9 cellular contexts compared by ENCODE assay signal in genomic region chr2:219522111-219523030, GRCh38. TPM values are rescaled to one million over a fixed set of nuclear protein-coding genes. Genes with fewer than 3 reads are reported as not detected.
DNase-seq lines count a peak whose midpoint lies in the region; ATAC-seq, FAIRE-seq and TF ChIP-seq lines count a peak whose summit lies in the region.
"Had no signal": no experiment of that assay in that cellular context is flagged by ENCODE, and none has a peak within 500 bp of the region (broad histone marks: within the 10 kb centered on the region; RNA-seq: fewer than 3 reads in every experiment).

No MANE protein-coding gene starts in this region.

- H3K27ac ChIP-seq in ascending aorta: peak overlapping the region; percentile 0 to 56
- H3K27ac ChIP-seq: SJCRH30 had no signal

- peaks cover 54% of the 10 kb centered on the region for H3K27me3 Mint-ChIP-seq in activated naive CD4-positive, alpha-beta T cell treated with anti-CD3 and anti-CD28 coated beads, Interleukin-2, amount 50 U/mL, for 24 hours

- H3K36me3 Mint-ChIP-seq in activated naive CD4-positive, alpha-beta T cell treated with anti-CD3 and anti-CD28 coated beads, Interleukin-2, amount 50 U/mL, for 24 hours: no peaks in the 10 kb centered on the region
- no peaks in the 10 kb centered on the region for H3K36me3 Mint-ChIP-seq in activated naive CD4-positive, alpha-beta T cell treated with anti-CD3 and anti-CD28 coated beads, Interleukin-2, amount 50 U/mL, for 72 hours

- in situ Hi-C loops in KBM-7 (cut with MboI; ENCODE audit: low pct_unique_long_range_greater_than_20kb, low sequenced_read_pairs): no loop called here

- no peaks in the 10 kb centered on the region for H3K9me3 ChIP-seq in ascending aorta
- H3K9me3 ChIP-seq: SJCRH30 had no signal

- peak overlapping the region; percentile 46 to 63 for H3K4me3 ChIP-seq in ascending aorta

- ATAC-seq in activated naive CD4-positive, alpha-beta T cell treated with anti-CD3 and anti-CD28 coated beads, Interleukin-2, amount 50 U/mL, for 72 hours: no peak

- H3K9me3 Mint-ChIP-seq in activated naive CD4-positive, alpha-beta T cell treated with anti-CD3 and anti-CD28 coated beads, Interleukin-2, amount 50 U/mL, for 24 hours: no peaks in the 10 kb centered on the region
- no peaks in the 10 kb centered on the region for H3K9me3 Mint-ChIP-seq in activated naive CD4-positive, alpha-beta T cell treated with anti-CD3 and anti-CD28 coated beads, Interleukin-2, amount 50 U/mL, for 72 hours

- peaks cover 4 to 14% of the 10 kb centered on the region in 2 donors for H3K4me1 ChIP-seq in ascending aorta

- H3K4me1 Mint-ChIP-seq in activated naive CD4-positive, alpha-beta T cell treated with anti-CD3 and anti-CD28 coated beads, Interleukin-2, amount 50 U/mL, for 24 hours: peaks cover 17% of the 10 kb centered on the region

- H3K27ac Mint-ChIP-seq in activated naive CD4-positive, alpha-beta T cell treated with anti-CD3 and anti-CD28 coated beads, Interleukin-2, amount 50 U/mL, for 24 hours: peak overlapping the region; percentile 18
- no peak overlapping the region for H3K27ac Mint-ChIP-seq in activated naive CD4-positive, alpha-beta T cell treated with anti-CD3 and anti-CD28 coated beads, Interleukin-2, amount 50 U/mL, for 72 hours

- no peak for DNase-seq in activated naive CD4-positive, alpha-beta T cell treated with anti-CD3 and anti-CD28 coated beads, Interleukin-2, amount 50 U/mL, for 72 hours (ENCODE audit: low spot score in 2 of 2)
- DNase-seq in ascending aorta (ENCODE audit: low spot score in 2 of 2) (no peak), iPS-NIHi11 (ENCODE audit: low spot score) (peak; percentile 88), urothelium cell line (ENCODE audit: low spot score) (peak; percentile 37), NCI-H2196 (lab: John Stamatoyannopoulos, UW; ENCODE audit: unreplicated experiment) (no peak), NCI-H187 (lab: John Stamatoyannopoulos, UW) (no peak), KBM-7 (no peak)

- intact Hi-C loops in ascending aorta (cut with DNase I): no loop called here

- H3K36me3 ChIP-seq in ascending aorta: no peaks in the 10 kb centered on the region
- H3K36me3 ChIP-seq: SJCRH30 had no signal

- no peaks in the 10 kb centered on the region for H3K27me3 ChIP-seq in ascending aorta

- H3K4me3 Mint-ChIP-seq in activated naive CD4-positive, alpha-beta T cell treated with anti-CD3 and anti-CD28 coated beads, Interleukin-2, amount 50 U/mL, for 24 hours: no peak overlapping the region

- no peak for FAIRE-seq in urothelium cell line (lab: Jason Lieb, UNC)

- TF ChIP-seq CTCF in ascending aorta (IDR thresholded peaks at IDR 0.05): peak in 1 of 3 experiments; percentile 8

RNA-seq across cellular contexts. Expression of gene ASIC4, which starts 8.1 kb away (rescaled TPM):
- under 1 TPM; 0.16 to 0.98 TPM for total RNA-seq in activated naive CD4-positive, alpha-beta T cell treated with anti-CD3 and anti-CD28 coated beads, Interleukin-2, amount 50 U/mL, for 72 hours
- total RNA-seq in ascending aorta: not detected

RNA-seq across cellular contexts. Expression of gene CHPF, which starts 21.2 kb away (rescaled TPM):
- total RNA-seq in activated naive CD4-positive, alpha-beta T cell treated with anti-CD3 and anti-CD28 coated beads, Interleukin-2, amount 50 U/mL, for 72 hours: 10 to 100 TPM; 13.2 to 16.7 TPM
- 249 TPM for total RNA-seq in ascending aorta

RNA-seq across cellular contexts. Expression of gene TMEM198, which starts 21.5 kb away (rescaled TPM):
- 1 to 10 TPM; 1.8 to 6.1 TPM for total RNA-seq in activated naive CD4-positive, alpha-beta T cell treated with anti-CD3 and anti-CD28 coated beads, Interleukin-2, amount 50 U/mL, for 72 hours
- 6.0 TPM for total RNA-seq in ascending aorta

RNA-seq across cellular contexts. Expression of gene GMPPA, which starts 23.7 kb away (rescaled TPM):
- total RNA-seq in activated naive CD4-positive, alpha-beta T cell treated with anti-CD3 and anti-CD28 coated beads, Interleukin-2, amount 50 U/mL, for 72 hours: 10 to 100 TPM; 29.1 to 34.1 TPM
- 11.4 TPM for total RNA-seq in ascending aorta

RNA-seq across cellular contexts. Expression of gene OBSL1, which starts 49.0 kb away (rescaled TPM):
- 1 to 10 TPM; 1.9 to 8.9 TPM for total RNA-seq in activated naive CD4-positive, alpha-beta T cell treated with anti-CD3 and anti-CD28 coated beads, Interleukin-2, amount 50 U/mL, for 72 hours
- total RNA-seq in ascending aorta: 151 TPM

Comparison
In these comparisons a context has a peak if more than half of its experiments do, and no peak if none do; other contexts are left out.
1. DNase-seq: peak in iPS-NIHi11 (single experiment) and urothelium cell line (single experiment); none in activated naive CD4-positive, alpha-beta T cell treated with anti-CD3 and anti-CD28 coated beads, Interleukin-2, amount 50 U/mL, for 72 hours (0 of 2), ascending aorta (0 of 2), NCI-H2196 (single experiment), NCI-H187 (0 of 2) and KBM-7 (single experiment).
2. RNA of gene CHPF, which starts 21.2 kb away (total RNA-seq): 249 TPM in ascending aorta (single experiment); 13.2 to 16.7 TPM in activated naive CD4-positive, alpha-beta T cell treated with anti-CD3 and anti-CD28 coated beads, Interleukin-2, amount 50 U/mL, for 72 hours; every median in the first group is over 10 times any median in the second.